In genomic region chr9:128448746-128449145, GRCh38 we compare ENCODE assay signal across 9 cellular contexts.
"Had no signal": no experiment of that assay in that cellular context is flagged by ENCODE, and none has a peak within 500 bp of the region (broad histone marks: within the 10 kb centered on the region; RNA-seq: fewer than 3 reads in every experiment).

No MANE protein-coding gene starts in this region.

- H3K4me3 ChIP-seq: GM23338 had no signal

- H3K27ac ChIP-seq: HL-60 had no signal

- H3K4me3 Mint-ChIP-seq: GM23338, H9, HFFc6, IgD-negative memory B cell had no signal

- H3K27ac Mint-ChIP-seq: GM23338, H9, HFFc6, IgD-negative memory B cell had no signal

- H3K36me3 Mint-ChIP-seq: IgD-negative memory B cell had no signal

- ATAC-seq: GM23338, HepG2 had no signal

- H3K4me2 ChIP-seq: GM23338 had no signal

- FAIRE-seq: H1, H54, HepG2 had no signal

- H2AFZ ChIP-seq: GM23338 had no signal

- H3K27me3 Mint-ChIP-seq: IgD-negative memory B cell had no signal

- H3K9me3 Mint-ChIP-seq: GM23338, H9, HFFc6, IgD-negative memory B cell had no signal

- H3K4me1 Mint-ChIP-seq: GM23338, H9, IgD-negative memory B cell had no signal

- DNase-seq: H9, HCEC 1CT, HFFc6 had no signal
